In genomic region chr6:136347847-136348246, GRCh38 we compare ENCODE assay signal across 17 cellular contexts. TPM values are rescaled to one million over a fixed set of nuclear protein-coding genes. Genes with fewer than 3 reads are reported as not detected.
A peak's percentile ranks its signal among the peaks of the same experiment; 100 is the strongest.
DNase-seq lines count a peak whose midpoint lies in the region; ATAC-seq, FAIRE-seq and TF ChIP-seq lines count a peak whose summit lies in the region.
"Had no signal": no experiment of that assay in that cellular context is flagged by ENCODE, and none has a peak within 500 bp of the region (broad histone marks: within the 10 kb centered on the region; RNA-seq: fewer than 3 reads in every experiment).

No MANE protein-coding gene starts in this region.

- no TSS peak for BruUV-seq in HepG2 (replicated peaks; lab: Mats Ljungman, UMichigan)

- DNase-seq in HepG2 (ENCODE audit: low spot score) (no peak), right lobe of liver (no peak), SW480 (ENCODE audit: low spot score) (peak; percentile 8), foreskin fibroblast (peak; percentile 6 to 58), NCI-H82 treated with DMSO at 0.1 percent for 48 hours (lab: John Stamatoyannopoulos, UW; ENCODE audit: unreplicated experiment) (no peak), NCI-H524 (lab: John Stamatoyannopoulos, UW) (no peak), NK-92 (lab: John Stamatoyannopoulos, UW; ENCODE audit: unreplicated experiment) (no peak)
- no peak for DNase-seq in activated T-cell treated with anti-CD3 and anti-CD28 coated beads, Interleukin-2, amount 50 U/mL, for 4 hours
- DNase-seq: ACHN; activated CD8-positive, alpha-beta memory T cell treated with anti-CD3 and anti-CD28 coated beads for 24 hours; amniotic stem cell; mesenchymal stem cell; NCI-H187 treated with DMSO at 0.1 percent for 48 hours; NCI-H524 treated with DMSO at 0.1 percent for 48 hours; stomach had no signal

- POLR2A ChIA-PET in HepG2 (lab: Yijun Ruan, JAX), result no interaction called here

- H3K4me1 ChIP-seq in HepG2 (ENCODE audit: insufficient read depth, low read length) (no peaks in the 10 kb centered on the region), right lobe of liver (no peaks in the 10 kb centered on the region)

- H3K36me3 Mint-ChIP-seq in activated T-cell treated with anti-CD3 and anti-CD28 coated beads, Interleukin-2, amount 50 U/mL, for 4 hours (ENCODE audit: insufficient read depth), result no peaks in the 10 kb centered on the region

- TF ChIP-seq RAD21 in HepG2 (CRISPR knock-in tag; IDR thresholded peaks at IDR 0.05), result no peak

- H3K79me2 ChIP-seq in HepG2 (ENCODE audit: insufficient read depth, low read length), result no peaks in the 10 kb centered on the region

- H3K27ac ChIP-seq in HepG2 (ENCODE audit: extremely low read length, insufficient read depth, low read length) (no peak overlapping the region), right lobe of liver (no peak overlapping the region)
- H3K27ac ChIP-seq: stomach had no signal

- no peak for TF ChIP-seq CTCF in HepG2 (CRISPR knock-in tag; IDR thresholded peaks at IDR 0.05)
- no peak for TF ChIP-seq CTCF in right lobe of liver (IDR thresholded peaks at IDR 0.05)
- TF ChIP-seq CTCF in foreskin fibroblast (IDR thresholded peaks at IDR 0.05; ENCODE audit: low read depth, low read length), result no peak

- 19% methylated on average over 2 of the region's 2 CpGs for WGBS in HepG2 (ENCODE audit: low lambda C conversion rate)
- WGBS in right lobe of liver (ENCODE audit: insufficient coverage, low coverage, low lambda C conversion rate, missing lambda C conversion rate), result 73% methylated on average over 2 of the region's 2 CpGs

- FAIRE-seq in HepG2 (lab: Jason Lieb, UNC), result no peak
- FAIRE-seq: H54 had no signal

- no peaks in the 10 kb centered on the region for H3K9me3 Mint-ChIP-seq in activated T-cell treated with anti-CD3 and anti-CD28 coated beads, Interleukin-2, amount 50 U/mL, for 4 hours

- TF ChIP-seq POLR2A in HepG2 (IDR thresholded peaks at IDR 0.05; ENCODE audit: insufficient read depth in 1 of 2, low read depth in 2 of 2, low read length in 2 of 2) (no peak), right lobe of liver (IDR thresholded peaks at IDR 0.05) (no peak)

- no peak overlapping the region for H3K9ac ChIP-seq in HepG2 (ENCODE audit: insufficient read depth, low read depth, low read length)

- H2AFZ ChIP-seq in HepG2 (ENCODE audit: low read length), result no peak overlapping the region

- H3K4me3 ChIP-seq in HepG2 (replicated peaks in 1 of 3; ENCODE audit: insufficient read depth in 1 of 3, low read depth in 2 of 3, low read length in 3 of 3) (no peak overlapping the region), right lobe of liver (no peak overlapping the region), foreskin fibroblast (ENCODE audit: low read depth in 1 of 2, low read length in 2 of 2) (no peak overlapping the region)
- H3K4me3 ChIP-seq: stomach had no signal

- in situ Hi-C loops in HepG2 (cut with HindIII; ENCODE audit: extremely low pct_ligation_motif_present, low pct_unique_long_range_greater_than_20kb), result no loop called here

- no peaks in the 10 kb centered on the region for H3K36me3 ChIP-seq in HepG2 (replicated peaks in 1 of 2; ENCODE audit: control insufficient read depth in 1 of 2, insufficient read depth in 2 of 2, low read length in 2 of 2)
- peaks cover 0 to 14% (median 0%) of the 10 kb centered on the region in 4 donors for H3K36me3 ChIP-seq in right lobe of liver

- H3K4me3 Mint-ChIP-seq in activated T-cell treated with anti-CD3 and anti-CD28 coated beads, Interleukin-2, amount 50 U/mL, for 4 hours, result no peak overlapping the region

- no peaks in the 10 kb centered on the region for H4K20me1 ChIP-seq in HepG2 (ENCODE audit: insufficient read depth, low read length)

- no peaks in the 10 kb centered on the region for H3K4me1 Mint-ChIP-seq in activated T-cell treated with anti-CD3 and anti-CD28 coated beads, Interleukin-2, amount 50 U/mL, for 4 hours (ENCODE audit: low read depth)

- TF ChIP-seq EP300 in HepG2 (IDR thresholded peaks at IDR 0.05; ENCODE audit: low read depth in 2 of 2, low read length in 2 of 2), result no peak
- TF ChIP-seq EP300 in HepG2 (CRISPR knock-in tag; IDR thresholded peaks at IDR 0.05; ENCODE audit: borderline replicate concordance), result no peak

- no peak for ATAC-seq in HepG2
- no peak for ATAC-seq in right lobe of liver
- no peak for ATAC-seq in activated T-cell treated with anti-CD3 and anti-CD28 coated beads, Interleukin-2, amount 50 U/mL, for 4 hours
- ATAC-seq: Panc1 had no signal

- H3K27me3 Mint-ChIP-seq in activated T-cell treated with anti-CD3 and anti-CD28 coated beads, Interleukin-2, amount 50 U/mL, for 4 hours (ENCODE audit: low read depth), result no peaks in the 10 kb centered on the region

- H3K27me3 ChIP-seq in HepG2 (ENCODE audit: control insufficient read depth in 1 of 2, insufficient read depth in 2 of 2, low read length in 2 of 2), result peaks cover 0 to 3% of the 10 kb centered on the region in 2 experiments; a peak in 1 of 5 replicates
- no peaks in the 10 kb centered on the region for H3K27me3 ChIP-seq in right lobe of liver
- H3K27me3 ChIP-seq: stomach had no signal

- H3K4me2 ChIP-seq in HepG2 (ENCODE audit: low read depth, low read length), result no peak overlapping the region

- intact Hi-C loops in HepG2 (cut with micrococcal nuclease; ENCODE audit: unreplicated experiment), result no loop called here
- intact Hi-C loops in right lobe of liver (cut with DNase I), result no loop called here

- H3K9me3 ChIP-seq in HepG2 (ENCODE audit: low read length), result no peaks in the 10 kb centered on the region
- no peaks in the 10 kb centered on the region for H3K9me3 ChIP-seq in right lobe of liver
- H3K9me3 ChIP-seq: stomach had no signal

- CTCF ChIA-PET in HepG2 (lab: Yijun Ruan, JAX; ENCODE audit: low intra/inter-chr PET ratio, low total read pairs), result no interaction called here

TF ChIP-seq in HepG2, 621 proteins besides CTCF, POLR2A, EP300 and RAD21:
- TF ChIP-seq MNT (IDR thresholded peaks at IDR 0.05) (peak; percentile 95), THAP11 (CRISPR knock-in tag; IDR thresholded peaks at IDR 0.05) (no peak)
TF ChIP-seq in HepG2: peak in this region for 1.

RNA-seq across cellular contexts. Expression of gene BCLAF1, which starts 58.2 kb away (rescaled TPM):
- total RNA-seq in HepG2 (2016; rRNA removed; fragmentation: Illumina TruSeq; extraction: Trizol) (292 and 439 TPM in 2 replicates), right lobe of liver (10 to 100 TPM; 30.5 to 57.2 (median 40.6) TPM)
- total RNA-seq in HepG2 (2016; cell fraction: cytosol; rRNA removed; fragmentation: Illumina TruSeq; extraction: Trizol; ENCODE audit: low read depth), result 20.2 and 21.8 TPM in 2 replicates
- 277 and 462 TPM in 2 replicates for total RNA-seq in HepG2 (2016; cell fraction: insoluble cytoplasmic fraction; rRNA removed; fragmentation: Illumina TruSeq; extraction: Trizol)
- total RNA-seq in HepG2 (2016; cell fraction: membrane; rRNA removed; fragmentation: Illumina TruSeq; extraction: Trizol), result 30.3 and 37.3 TPM in 2 replicates
- total RNA-seq in HepG2 (2016; cell fraction: nucleus; rRNA removed; fragmentation: Illumina TruSeq; extraction: Trizol), result 318 and 332 TPM in 2 replicates
- 40.4 and 55.3 TPM in 2 replicates for polyA plus RNA-seq in HepG2 (2011; rRNA removed)
- polyA plus RNA-seq in HepG2 (2011; cell fraction: cytosol; rRNA removed), result 15.1 and 21.6 TPM in 2 replicates
- 55.9 and 61.4 TPM in 2 replicates for polyA plus RNA-seq in HepG2 (2011; cell fraction: nucleus; rRNA removed)
- polyA plus RNA-seq in HepG2 (2012), result 46.3 and 82.3 TPM in 2 replicates
- polyA plus RNA-seq in HepG2 (2016; cell fraction: cytosol; fragmentation: Illumina TruSeq; extraction: Trizol; ENCODE audit: low read depth), result 3.5 and 3.6 TPM in 2 replicates
- polyA plus RNA-seq in HepG2 (2016; cell fraction: insoluble cytoplasmic fraction; fragmentation: Illumina TruSeq; extraction: Trizol; ENCODE audit: low read depth), result 251 and 266 TPM in 2 replicates
- polyA plus RNA-seq in HepG2 (2016; cell fraction: membrane; fragmentation: Illumina TruSeq; extraction: Trizol; ENCODE audit: low read depth), result 7.1 and 11.2 TPM in 2 replicates
- polyA plus RNA-seq in HepG2 (2016; cell fraction: nucleus; fragmentation: Illumina TruSeq; extraction: Trizol; ENCODE audit: insufficient read depth, low read depth), result 153 and 159 TPM in 2 replicates
- polyA minus RNA-seq in HepG2 (2011; rRNA and poly(A)+ RNA removed; ENCODE audit: low replicate concordance), result 71.2 and 104 TPM in 2 replicates
- polyA minus RNA-seq in HepG2 (2011; cell fraction: cytosol; rRNA and poly(A)+ RNA removed), result 64.1 and 70.1 TPM in 2 replicates
- 566 and 662 TPM in 2 replicates for polyA minus RNA-seq in HepG2 (2011; cell fraction: nucleus; rRNA and poly(A)+ RNA removed)
- total RNA-seq in activated T-cell treated with anti-CD3 and anti-CD28 coated beads, Interleukin-2, amount 50 U/mL, for 4 hours, result 100 to 1,000 TPM; 241 to 270 (median 261) TPM

Comparison
In these comparisons a context has a peak if more than half of its experiments do, and no peak if none do; other contexts are left out.
1. DNase-seq: peak in SW480 (single experiment) and foreskin fibroblast (2 of 2); none in HepG2 (single experiment), right lobe of liver (0 of 3), NCI-H82 treated with DMSO at 0.1 percent for 48 hours (single experiment), NCI-H524 (0 of 2), activated T-cell treated with anti-CD3 and anti-CD28 coated beads, Interleukin-2, amount 50 U/mL, for 4 hours (single experiment) and NK-92 (single experiment).